Comparison of ENCODE assay signal across 7 cellular contexts in genomic region chr12:120199595-120200306, GRCh38. TPM values are rescaled to one million over a fixed set of nuclear protein-coding genes. Genes with fewer than 3 reads are reported as not detected.
DNase-seq lines count a peak whose midpoint lies in the region; ATAC-seq and TF ChIP-seq lines count a peak whose summit lies in the region.

No MANE protein-coding gene starts in this region.

- H3K9me3 ChIP-seq in T-helper 17 cell (ENCODE audit: control insufficient read depth, low read length, poor library complexity, severe bottlenecking): no peaks in the 10 kb centered on the region
- H3K9me3 ChIP-seq in effector memory CD4-positive, alpha-beta T cell (ENCODE audit: control insufficient read depth, low read length): no peaks in the 10 kb centered on the region

- H3K36me3 Mint-ChIP-seq in T-helper 17 cell (ENCODE audit: low read depth): peaks cover 3% of the 10 kb centered on the region

- H3K27me3 Mint-ChIP-seq in T-helper 17 cell: no peaks in the 10 kb centered on the region

- H3K27ac Mint-ChIP-seq in T-helper 17 cell: peak overlapping the region; percentile 99

- DNase-seq in HFF-Myc (ENCODE audit: extremely low read depth, low read depth) (no peak), T-helper 17 cell (no peak), myocyte (ENCODE audit: low read depth) (peak; percentile 34), DMS79 (lab: John Stamatoyannopoulos, UW) (no peak)
- DNase-seq in effector memory CD4-positive, alpha-beta T cell: peak in 2 of 3 donors; percentile 17 to 27

- no peak for TF ChIP-seq CTCF in HFF-Myc (IDR thresholded peaks at IDR 0.05; ENCODE audit: low read depth, low read length, missing control alignments)

- peak overlapping the region; percentile 96 for H3K4me3 ChIP-seq in HFF-Myc (replicated peaks; ENCODE audit: low read depth, low read length)
- peak overlapping the region; percentile 76 for H3K4me3 ChIP-seq in effector memory CD4-positive, alpha-beta T cell (ENCODE audit: insufficient read depth, low read depth, low read length, poor library complexity, severe bottlenecking)

- ATAC-seq in T-helper 17 cell (no peak), GM21381 (IDR thresholded peaks at IDR 0.05; ENCODE audit: unreplicated experiment) (no peak), GM18861 (IDR thresholded peaks at IDR 0.05; ENCODE audit: unreplicated experiment) (no peak)

- peak overlapping the region; percentile 95 for H3K4me3 Mint-ChIP-seq in T-helper 17 cell

- H3K27ac ChIP-seq in effector memory CD4-positive, alpha-beta T cell (ENCODE audit: insufficient read depth, low read length, poor library complexity, severe bottlenecking): peak overlapping the region; percentile 78

- peaks cover 19% of the 10 kb centered on the region for H3K4me1 Mint-ChIP-seq in T-helper 17 cell

- peaks cover 31% of the 10 kb centered on the region for H3K4me1 ChIP-seq in effector memory CD4-positive, alpha-beta T cell (ENCODE audit: control insufficient read depth, insufficient read depth, low read length, poor library complexity, severe bottlenecking)

- H3K36me3 ChIP-seq in effector memory CD4-positive, alpha-beta T cell (ENCODE audit: control insufficient read depth, insufficient read depth, low read length): peaks cover 30% of the 10 kb centered on the region

- no peaks in the 10 kb centered on the region for H3K27me3 ChIP-seq in effector memory CD4-positive, alpha-beta T cell (replicated peaks; ENCODE audit: control insufficient read depth, insufficient read depth, low read length, poor library complexity, severe bottlenecking)

RNA-seq across cellular contexts. Expression of gene RPLP0, which starts 1.2 kb away (rescaled TPM):
- total RNA-seq in T-helper 17 cell: 1,000 to 10,000 TPM; 2,187 to 2,381 TPM
- 2,822 and 3,245 TPM in 2 replicates for total RNA-seq in myocyte
- polyA plus RNA-seq in myocyte (2012): 2,280 TPM

RNA-seq across cellular contexts. Expression of gene GCN1, which starts 5.2 kb away (rescaled TPM):
- total RNA-seq in T-helper 17 cell: 100 to 1,000 TPM; 150 to 163 TPM
- 59.2 and 61.9 TPM in 2 replicates for total RNA-seq in myocyte
- polyA plus RNA-seq in myocyte (2012): 54.0 TPM

Comparison
In these comparisons a context has a peak if more than half of its experiments do, and no peak if none do; other contexts are left out.
1. DNase-seq: peak in effector memory CD4-positive, alpha-beta T cell (2 of 3) and myocyte (single experiment); none in HFF-Myc (single experiment), T-helper 17 cell (0 of 3) and DMS79 (single experiment).